ENCODE assay signal across 13 cellular contexts in the genomic region with DNA sequence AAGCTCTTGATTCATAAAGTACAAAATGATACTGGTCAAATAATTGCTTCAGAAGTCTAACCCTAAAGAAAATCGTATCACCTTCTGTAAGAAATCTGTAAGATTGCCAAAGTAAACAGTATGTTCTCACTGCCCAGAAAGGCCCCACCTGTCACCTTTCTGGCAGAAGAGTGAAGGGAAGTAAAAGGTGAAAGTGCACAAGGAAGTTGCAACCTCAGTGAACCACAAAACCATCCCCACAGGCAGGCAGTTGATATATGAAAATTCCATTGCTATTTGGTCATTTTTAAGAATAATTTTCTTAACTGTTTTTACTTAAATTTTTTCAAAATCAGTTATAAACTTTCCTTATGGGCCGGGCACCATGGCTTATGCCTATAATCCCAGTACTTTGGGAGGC. TPM values are rescaled to one million over a fixed set of nuclear protein-coding genes. Genes with fewer than 3 reads are reported as not detected.
A peak's percentile ranks its signal among the peaks of the same experiment; 100 is the strongest.
DNase-seq lines count a peak whose midpoint lies in the region; ATAC-seq and TF ChIP-seq lines count a peak whose summit lies in the region.
"Had no signal": no experiment of that assay in that cellular context is flagged by ENCODE, and none has a peak within 500 bp of the region (broad histone marks: within the 10 kb centered on the region; RNA-seq: fewer than 3 reads in every experiment).

No MANE protein-coding gene starts in this region.

- peak overlapping the region in 6 of 9 donors; percentile 4 to 91 (median 65) for H3K27ac Mint-ChIP-seq in naive thymus-derived CD4-positive, alpha-beta T cell
- H3K27ac Mint-ChIP-seq: GM23338 had no signal

- no peaks in the 10 kb centered on the region for H3K4me1 ChIP-seq in naive thymus-derived CD4-positive, alpha-beta T cell (ENCODE audit: control insufficient read depth in 2 of 2, insufficient read depth in 2 of 2, low read length in 2 of 2)
- H3K4me1 ChIP-seq: breast epithelium, right atrium auricular region had no signal

- DNase-seq in NCI-H2029 treated with DMSO at 0.1 percent for 48 hours (lab: John Stamatoyannopoulos, UW) (peak; percentile 5), NCI-H2029 (lab: John Stamatoyannopoulos, UW) (no peak), NCI-H2171 treated with DMSO at 0.1 percent for 48 hours (lab: John Stamatoyannopoulos, UW) (peak; percentile 58), choroid plexus epithelial cell (ENCODE audit: low read depth) (peak; percentile 68), NCI-H187 (lab: John Stamatoyannopoulos, UW) (no peak)
- DNase-seq in naive thymus-derived CD4-positive, alpha-beta T cell, result peak in 3 of 9 donors; percentile 2 to 12 (median 11)
- DNase-seq in activated CD8-positive, alpha-beta memory T cell treated with anti-CD3 and anti-CD28 coated beads for 24 hours, result no peak
- DNase-seq: GF-D8, Kasumi-1 had no signal

- no peak overlapping the region for H3K27ac ChIP-seq in naive thymus-derived CD4-positive, alpha-beta T cell (ENCODE audit: low read depth, low read length)
- H3K27ac ChIP-seq: right atrium auricular region had no signal

- no peaks in the 10 kb centered on the region for H3K9me3 ChIP-seq in naive thymus-derived CD4-positive, alpha-beta T cell (ENCODE audit: control insufficient read depth in 2 of 3, low read length in 3 of 3)
- H3K9me3 ChIP-seq: breast epithelium had no signal

- H3K27me3 Mint-ChIP-seq in naive thymus-derived CD4-positive, alpha-beta T cell, result peaks cover 0 to 13% (median 6%) of the 10 kb centered on the region in 5 donors

- CTCF ChIA-PET in naive thymus-derived CD4-positive, alpha-beta T cell (lab: Charles Lee), result no interaction called here

- peaks cover 0 to 12% (median 10%) of the 10 kb centered on the region in 7 donors for H3K4me1 Mint-ChIP-seq in naive thymus-derived CD4-positive, alpha-beta T cell

- POLR2A ChIA-PET in naive thymus-derived CD4-positive, alpha-beta T cell (lab: Charles Lee), result no interaction called here

- H3K27me3 ChIP-seq in naive thymus-derived CD4-positive, alpha-beta T cell (ENCODE audit: control insufficient read depth in 2 of 2, insufficient read depth in 2 of 2, low read length in 2 of 2), result no peaks in the 10 kb centered on the region
- H3K27me3 ChIP-seq: breast epithelium, right atrium auricular region had no signal

- H3K36me3 ChIP-seq in naive thymus-derived CD4-positive, alpha-beta T cell (ENCODE audit: control insufficient read depth in 2 of 3, insufficient read depth in 3 of 3, low read length in 3 of 3), result no peaks in the 10 kb centered on the region
- H3K36me3 ChIP-seq: breast epithelium, right atrium auricular region had no signal

- no peaks in the 10 kb centered on the region for H3K9me3 Mint-ChIP-seq in naive thymus-derived CD4-positive, alpha-beta T cell
- H3K9me3 Mint-ChIP-seq: GM23338 had no signal

- no peaks in the 10 kb centered on the region for H3K36me3 Mint-ChIP-seq in naive thymus-derived CD4-positive, alpha-beta T cell

- peak overlapping the region in 2 of 10 donors; percentile 19 to 35 for H3K4me3 Mint-ChIP-seq in naive thymus-derived CD4-positive, alpha-beta T cell
- H3K4me3 Mint-ChIP-seq: GM23338 had no signal

- TF ChIP-seq CTCF in choroid plexus epithelial cell (conservative IDR thresholded peaks at IDR 0.05; ENCODE audit: low read depth, low read length), result no peak

- intact Hi-C loops in naive thymus-derived CD4-positive, alpha-beta T cell (cut with micrococcal nuclease), result no loop called here

- ATAC-seq in naive thymus-derived CD4-positive, alpha-beta T cell, result no peak
- ATAC-seq in HG02610 (IDR thresholded peaks at IDR 0.05; ENCODE audit: unreplicated experiment), result no peak
- ATAC-seq: GM23338 had no signal

- H3K4me3 ChIP-seq in choroid plexus epithelial cell (ENCODE audit: low read depth, low read length), result no peak overlapping the region
- no peak overlapping the region for H3K4me3 ChIP-seq in naive thymus-derived CD4-positive, alpha-beta T cell (ENCODE audit: low read length)
- H3K4me3 ChIP-seq: breast epithelium, GM23338, right atrium auricular region had no signal

RNA-seq across cellular contexts. Expression of gene FBXO28, which starts 48.5 kb away (rescaled TPM):
- total RNA-seq in naive thymus-derived CD4-positive, alpha-beta T cell, result 10 to 100 TPM; 25.2 to 37.8 (median 26.5) TPM
- polyA plus RNA-seq in naive thymus-derived CD4-positive, alpha-beta T cell, result 10 to 100 TPM; 15.1 to 15.8 TPM

Comparison
In these comparisons a context has a peak if more than half of its experiments do, and no peak if none do; other contexts are left out.
1. DNase-seq: peak in NCI-H2029 treated with DMSO at 0.1 percent for 48 hours (single experiment), NCI-H2171 treated with DMSO at 0.1 percent for 48 hours (single experiment) and choroid plexus epithelial cell (single experiment); none in NCI-H2029 (single experiment), NCI-H187 (0 of 2) and activated CD8-positive, alpha-beta memory T cell treated with anti-CD3 and anti-CD28 coated beads for 24 hours (single experiment).